33 cellular contexts compared by ENCODE assay signal in the genomic region with DNA sequence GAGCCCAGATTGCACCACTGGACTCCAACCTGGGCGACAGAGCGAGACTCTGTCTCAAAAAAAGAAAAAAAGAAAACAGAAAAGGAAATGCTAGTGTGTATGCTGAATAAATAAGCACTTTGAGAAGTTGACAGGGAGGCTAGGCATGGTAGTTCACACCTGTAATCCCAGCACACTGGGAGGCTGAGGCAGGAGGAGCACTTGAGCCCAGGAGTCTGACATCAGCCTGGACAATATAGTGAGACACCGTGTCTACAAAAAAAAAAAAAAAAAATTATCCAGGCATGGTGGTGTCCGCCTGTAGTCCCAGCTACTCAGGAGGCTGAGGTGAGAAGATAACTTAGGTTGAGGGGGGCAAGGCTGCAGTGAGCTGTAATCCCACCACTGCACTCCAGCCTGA.
"Had no signal": no experiment of that assay in that cellular context is flagged by ENCODE, and none has a peak within 500 bp of the region (broad histone marks: within the 10 kb centered on the region; RNA-seq: fewer than 3 reads in every experiment).

No MANE protein-coding gene starts in this region.

- H3K36me3 ChIP-seq: Peyer's patch had no signal

- H3K27ac ChIP-seq: brain microvascular endothelial cell, Peyer's patch, WERI-Rb-1 had no signal

- H3K27ac Mint-ChIP-seq: activated CD4-positive, alpha-beta T cell treated with anti-CD3 and anti-CD28 coated beads, Interleukin-2, amount 10 ng/mL, durations not matched to agents 24 days and 14 days; activated CD8-positive, alpha-beta T cell treated with anti-CD3 and anti-CD28 coated beads for 36 hours; activated naive CD8-positive, alpha-beta T cell treated with anti-CD3 and anti-CD28 coated beads for 36 hours; activated T-cell treated with anti-CD3 and anti-CD28 coated beads, Interleukin-2, amount 50 U/mL, for 72 hours; activated T-helper 17 cell treated with anti-CD3 and anti-CD28 coated beads, Interleukin-2, amount 50 U/mL, for 72 hours had no signal

- DNase-seq: activated CD4-positive, alpha-beta T cell treated with anti-CD3 and anti-CD28 coated beads, Interleukin-2, amount 10 ng/mL, durations not matched to agents 24 days and 14 days; activated CD4-positive, alpha-beta T cell treated with anti-CD3 and anti-CD28 coated beads, Interleukin-2, amount 50 U/mL, for 4 hours; activated CD8-positive, alpha-beta T cell treated with anti-CD3 and anti-CD28 coated beads for 36 hours; activated effector memory CD4-positive, alpha-beta T cell treated with anti-CD3 and anti-CD28 coated beads, Interleukin-2, amount 50 U/mL, for 16 hours; activated naive CD4-positive, alpha-beta T cell; activated naive CD4-positive, alpha-beta T cell treated with anti-CD3 and anti-CD28 coated beads, Interleukin-2, amount 50 U/mL, for 16 hours; activated naive CD8-positive, alpha-beta T cell treated with anti-CD3 and anti-CD28 coated beads for 36 hours; activated T-cell treated with anti-CD3 and anti-CD28 coated beads, Interleukin-2, amount 50 U/mL, for 1 hour; activated T-cell treated with anti-CD3 and anti-CD28 coated beads, Interleukin-2, amount 50 U/mL, for 72 hours; amniotic stem cell; aorta; brain microvascular endothelial cell; central memory CD4-positive, alpha-beta T cell; Kasumi-1; MG63; NCI-H1048; NCI-H1105 treated with DMSO at 0.1 percent for 48 hours; NCI-H1436; NCI-H1694; NCI-H1930; NCI-H2081 treated with DMSO at 0.1 percent for 48 hours; NCI-H226; NCI-H446 treated with DMSO at 0.1 percent for 48 hours; NCI-H524; NCI-H69; PC-3; Peyer's patch; RPMI8226; SW 1271; T-helper 1 cell; T1000; WERI-Rb-1 had no signal

- H3K9me3 Mint-ChIP-seq: activated CD4-positive, alpha-beta T cell treated with anti-CD3 and anti-CD28 coated beads, Interleukin-2, amount 10 ng/mL, durations not matched to agents 24 days and 14 days; activated CD8-positive, alpha-beta T cell treated with anti-CD3 and anti-CD28 coated beads for 36 hours; activated T-cell treated with anti-CD3 and anti-CD28 coated beads, Interleukin-2, amount 50 U/mL, for 72 hours; activated T-helper 17 cell treated with anti-CD3 and anti-CD28 coated beads, Interleukin-2, amount 50 U/mL, for 72 hours had no signal

- H3K4me3 Mint-ChIP-seq: activated CD4-positive, alpha-beta T cell treated with anti-CD3 and anti-CD28 coated beads, Interleukin-2, amount 10 ng/mL, durations not matched to agents 24 days and 14 days; activated CD8-positive, alpha-beta T cell treated with anti-CD3 and anti-CD28 coated beads for 36 hours; activated naive CD8-positive, alpha-beta T cell treated with anti-CD3 and anti-CD28 coated beads for 36 hours; activated T-cell treated with anti-CD3 and anti-CD28 coated beads, Interleukin-2, amount 50 U/mL, for 72 hours; activated T-helper 17 cell treated with anti-CD3 and anti-CD28 coated beads, Interleukin-2, amount 50 U/mL, for 72 hours had no signal

- H3K9me3 ChIP-seq: MG63, Peyer's patch had no signal

- H3K4me1 ChIP-seq: Peyer's patch had no signal

- H3K27me3 ChIP-seq: brain microvascular endothelial cell, MG63, Peyer's patch had no signal

- H3K4me3 ChIP-seq: MG63, Peyer's patch had no signal

- ATAC-seq: activated CD8-positive, alpha-beta T cell treated with anti-CD3 and anti-CD28 coated beads for 36 hours; activated T-cell treated with anti-CD3 and anti-CD28 coated beads, Interleukin-2, amount 50 U/mL, for 72 hours; activated T-helper 17 cell treated with anti-CD3 and anti-CD28 coated beads, Interleukin-2, amount 50 U/mL, for 72 hours; PC-3 had no signal
